Comparison of ENCODE assay signal across 10 cellular contexts in the genomic region with DNA sequence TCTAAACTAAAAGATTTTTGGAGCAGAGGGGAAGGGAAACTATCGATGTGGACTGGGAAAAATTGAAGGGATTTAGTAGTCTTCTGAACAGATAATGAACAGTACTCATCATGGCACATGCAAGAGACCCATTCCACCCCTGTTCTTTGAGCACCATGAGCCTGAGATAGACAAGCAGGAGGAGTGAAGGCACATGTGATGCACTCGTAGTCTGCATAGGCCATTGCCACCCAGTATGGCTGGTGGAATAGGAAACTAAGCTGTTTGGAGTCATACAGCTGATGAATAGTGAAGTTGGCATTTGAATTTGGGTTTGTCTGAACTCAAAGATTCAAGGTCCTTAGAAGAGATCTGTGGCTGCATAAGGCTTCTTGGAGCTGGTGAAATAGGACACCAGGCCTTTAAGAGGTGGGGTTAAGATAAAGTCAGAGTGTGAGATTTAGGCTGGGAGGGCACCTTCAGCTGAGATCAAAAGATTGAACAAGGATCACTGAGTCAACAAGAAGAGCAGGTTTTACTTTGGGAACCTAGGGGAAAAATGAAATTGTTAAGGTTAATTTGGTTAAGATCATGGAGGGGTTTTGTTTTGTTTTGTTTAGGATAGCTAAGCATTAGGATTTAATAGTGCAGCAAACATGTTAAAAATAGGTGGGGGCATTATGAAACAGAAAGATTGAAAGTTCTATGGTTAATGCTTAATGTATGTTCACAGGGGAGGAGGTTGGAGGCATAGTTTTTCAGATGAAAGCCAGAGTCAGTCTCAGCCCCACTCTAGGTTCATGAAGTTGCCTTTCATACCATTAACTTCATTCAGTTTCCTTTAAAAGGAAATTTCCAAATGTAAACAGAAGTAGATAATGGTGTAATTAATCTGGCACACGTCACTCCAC.
DNase-seq lines count a peak whose midpoint lies in the region; ATAC-seq lines count a peak whose summit lies in the region.
"Had no signal": no experiment of that assay in that cellular context is flagged by ENCODE, and none has a peak within 500 bp of the region (broad histone marks: within the 10 kb centered on the region; RNA-seq: fewer than 3 reads in every experiment).

No MANE protein-coding gene starts in this region.

- DNase-seq in left kidney (ENCODE audit: low read depth, low spot score) (peak; percentile 37), SW 1271 (lab: John Stamatoyannopoulos, UW) (no peak), Kasumi-1 (lab: John Stamatoyannopoulos, UW) (no peak), cardiac septum (ENCODE audit: low spot score) (no peak), NCI-H1105 (lab: John Stamatoyannopoulos, UW) (no peak)
- DNase-seq: activated CD8-positive, alpha-beta memory T cell treated with anti-CD3 and anti-CD28 coated beads for 24 hours; NCI-H2029 treated with DMSO at 0.1 percent for 48 hours had no signal

- intact Hi-C loops in cardiac septum (cut with DNase I), result loop anchor here (5.0 kb wide), 1 partner anchor 39 kb away; no protein-coding TSS in a partner anchor

- ATAC-seq in GM18517 (IDR thresholded peaks at IDR 0.05; ENCODE audit: unreplicated experiment) (peak; percentile 87), GM21619 (IDR thresholded peaks at IDR 0.05; ENCODE audit: unreplicated experiment) (peak; percentile 96), HG03460 (IDR thresholded peaks at IDR 0.05; ENCODE audit: unreplicated experiment) (peak; percentile 91)
